In genomic region chr1:30700528-30701265, GRCh38 we compare ENCODE assay signal across 12 cellular contexts. TPM values are rescaled to one million over a fixed set of nuclear protein-coding genes. Genes with fewer than 3 reads are reported as not detected.
DNase-seq lines count a peak whose midpoint lies in the region; ATAC-seq, FAIRE-seq and TF ChIP-seq lines count a peak whose summit lies in the region.
"Had no signal": no experiment of that assay in that cellular context is flagged by ENCODE, and none has a peak within 500 bp of the region (broad histone marks: within the 10 kb centered on the region; RNA-seq: fewer than 3 reads in every experiment).

No MANE protein-coding gene starts in this region.

- ATAC-seq in GM19397 (IDR thresholded peaks at IDR 0.05; ENCODE audit: unreplicated experiment) = no peak
- ATAC-seq: activated CD4-positive, CD25-positive, alpha-beta regulatory T cell treated with anti-CD3 and anti-CD28 coated beads, Interleukin-2, amount 50 U/mL, for 24 hours had no signal

- no peak overlapping the region for H3K4me3 Mint-ChIP-seq in MCF 10A (ENCODE audit: unreplicated experiment)

- H3K9ac ChIP-seq in adipocyte (ENCODE audit: low read length) (peak overlapping the region; percentile 61), MM.1S (ENCODE audit: low read length) (no peak overlapping the region)

- intact Hi-C loops in MCF 10A (cut with micrococcal nuclease) (loop anchor here (10.0 kb wide), 2 partner anchors 906 to 1816 kb away; no protein-coding TSS in a partner anchor), breast epithelium (cut with DNase I; ENCODE audit: low total_unique reads) (no loop called here)

- H3K9me2 ChIP-seq in MM.1S (replicated peaks; ENCODE audit: insufficient read depth, low read length) = no peaks in the 10 kb centered on the region

- H3K36me3 Mint-ChIP-seq in MCF 10A (ENCODE audit: insufficient read depth, unreplicated experiment) = no peaks in the 10 kb centered on the region

- H3K36me3 ChIP-seq in breast epithelium (no peaks in the 10 kb centered on the region), adipocyte (ENCODE audit: control insufficient read depth, insufficient read depth, low read length, severe bottlenecking) (no peaks in the 10 kb centered on the region), MM.1S (replicated peaks; ENCODE audit: insufficient read depth, low read length) (no peaks in the 10 kb centered on the region)

- H3K4me1 ChIP-seq in breast epithelium (peaks cover 6 to 7% of the 10 kb centered on the region in 2 donors), adipocyte (ENCODE audit: control insufficient read depth, insufficient read depth, low read length) (peaks cover 58% of the 10 kb centered on the region), MM.1S (ENCODE audit: low read length) (no peaks in the 10 kb centered on the region)

- no peak for TF ChIP-seq CTCF in MCF 10A (IDR thresholded peaks at IDR 0.05; ENCODE audit: unreplicated experiment)
- TF ChIP-seq CTCF in breast epithelium (IDR thresholded peaks at IDR 0.05) = no peak
- no peak for TF ChIP-seq CTCF in MM.1S (IDR thresholded peaks at IDR 0.05; ENCODE audit: low read length)

- H3F3A ChIP-seq in MM.1S (ENCODE audit: insufficient read depth, low read length) = no peaks in the 10 kb centered on the region

- no peak overlapping the region for H3K4me3 ChIP-seq in breast epithelium
- H3K4me3 ChIP-seq in adipocyte (ENCODE audit: low read length) = no peak overlapping the region
- no peak overlapping the region for H3K4me3 ChIP-seq in MM.1S (ENCODE audit: low read length)
- H3K4me3 ChIP-seq: lung, smooth muscle cell had no signal

- TF ChIP-seq POLR2A in breast epithelium (IDR thresholded peaks at IDR 0.05) = no peak

- H3K4me1 Mint-ChIP-seq in MCF 10A (ENCODE audit: insufficient read depth, unreplicated experiment) = no peaks in the 10 kb centered on the region

- DNase-seq in MCF 10A (ENCODE audit: unreplicated experiment) (peak; percentile 84), breast epithelium (ENCODE audit: low spot score in 2 of 2) (no peak), adipocyte (ENCODE audit: low read depth) (peak; percentile 48), hepatic stellate cell (ENCODE audit: low spot score) (peak; percentile 84), urothelium cell line (ENCODE audit: low spot score) (peak; percentile 86), medulla oblongata (ENCODE audit: extremely low spot score) (no peak), MM.1S (no peak)
- DNase-seq: activated naive CD4-positive, alpha-beta T cell treated with Interleukin-2 at 50 U/mL for 16 hours had no signal

- H3K27ac ChIP-seq in breast epithelium (peak overlapping the region in 1 of 2 donors; percentile 70), MM.1S (ENCODE audit: low read length) (no peak overlapping the region)

- no TSS peak for BruUV-seq in MCF 10A (replicated peaks; lab: Mats Ljungman, UMichigan)

- CTCF ChIA-PET in MCF 10A (lab: Yijun Ruan, JAX) = interaction anchor here (0.7 to 1.0 kb wide), 2 partner anchors 86 to 320 kb away, joined by 3 to 4 read pairs; no protein-coding TSS in a partner anchor

- no peaks in the 10 kb centered on the region for H3K9me3 ChIP-seq in breast epithelium
- no peaks in the 10 kb centered on the region for H3K9me3 ChIP-seq in adipocyte (ENCODE audit: control insufficient read depth, low read length)
- no peaks in the 10 kb centered on the region for H3K9me3 ChIP-seq in MM.1S (replicated peaks; ENCODE audit: insufficient read depth, low read length)

- POLR2A ChIA-PET in MCF 10A (lab: Yijun Ruan, JAX) = no interaction called here

- no peak overlapping the region for H3K4me2 ChIP-seq in MM.1S (ENCODE audit: low read depth, low read length)
- H3K4me2 ChIP-seq: smooth muscle cell had no signal

- H2AFZ ChIP-seq in MM.1S (ENCODE audit: low read length) = no peak overlapping the region

- no peak overlapping the region for H3K27ac Mint-ChIP-seq in MCF 10A (ENCODE audit: low read depth, unreplicated experiment)

- FAIRE-seq in urothelium cell line (lab: Jason Lieb, UNC) = peak; percentile 80

- no peaks in the 10 kb centered on the region for H4K20me1 ChIP-seq in MM.1S (ENCODE audit: insufficient read depth, low read length)

- H3K9me3 Mint-ChIP-seq in MCF 10A (ENCODE audit: unreplicated experiment) = no peaks in the 10 kb centered on the region

- H3K79me2 ChIP-seq in MM.1S (ENCODE audit: low read length) = no peaks in the 10 kb centered on the region

- H3K27me3 Mint-ChIP-seq in MCF 10A (ENCODE audit: insufficient read depth, unreplicated experiment) = no peaks in the 10 kb centered on the region

- H3K27me3 ChIP-seq in breast epithelium = no peaks in the 10 kb centered on the region
- no peaks in the 10 kb centered on the region for H3K27me3 ChIP-seq in adipocyte (replicated peaks; ENCODE audit: control insufficient read depth, insufficient read depth, low read length)
- peaks cover 95% of the 10 kb centered on the region for H3K27me3 ChIP-seq in MM.1S (replicated peaks; ENCODE audit: insufficient read depth, low read length)

RNA-seq across cellular contexts. Expression of gene MATN1, which starts 22.7 kb away (rescaled TPM):
- 0.32 and 0.47 TPM in 2 replicates for total RNA-seq in MCF 10A (2022)
- total RNA-seq in breast epithelium = not detected

RNA-seq across cellular contexts. Expression of gene LAPTM5, which starts 56.9 kb away (rescaled TPM):
- total RNA-seq in MCF 10A (2022) (15.9 and 21.6 TPM in 2 replicates), breast epithelium (100 to 1,000 TPM in 1 of 3 donors, 10 to 100 TPM in 2; 41.3 to 130 (median 70.1) TPM)

Comparison
In these comparisons a context has a peak if more than half of its experiments do, and no peak if none do; other contexts are left out.
1. DNase-seq: peak in MCF 10A (single experiment), adipocyte (single experiment), hepatic stellate cell (single experiment) and urothelium cell line (single experiment); none in breast epithelium (0 of 2), medulla oblongata (single experiment) and MM.1S (single experiment).